13 cellular contexts compared by ENCODE assay signal in genomic region chr10:75525067-75525466, GRCh38.
"Had no signal": no experiment of that assay in that cellular context is flagged by ENCODE, and none has a peak within 500 bp of the region (broad histone marks: within the 10 kb centered on the region; RNA-seq: fewer than 3 reads in every experiment).

No MANE protein-coding gene starts in this region.

- FAIRE-seq: astrocyte, bronchial epithelial cell had no signal

- DNase-seq: activated CD4-positive, alpha-beta T cell treated with anti-CD3 and anti-CD28 coated beads, Interleukin-2, amount 50 U/mL, for 48 hours; activated naive CD4-positive, alpha-beta T cell treated with anti-CD3 and anti-CD28 coated beads, Interleukin-2, amount 10 ng/mL, durations not matched to agents 7 days and 5 days; effector memory CD4-positive, alpha-beta T cell; foreskin fibroblast; glutamatergic neuron; mesendoderm; thyroid gland; uterus; WERI-Rb-1 had no signal

- H3K4me1 ChIP-seq: uterus had no signal

- H3K27me3 ChIP-seq: thyroid gland, uterus had no signal

- H3K4me3 ChIP-seq: thyroid gland, uterus had no signal

- H3K27ac ChIP-seq: thyroid gland, uterus, WERI-Rb-1 had no signal

- ATAC-seq: natural killer cell treated with Interleukin-12 subunit alpha and Interleukin-12 subunit beta and Interleukin-15 and Interleukin-18, amount 100 ng/mL, for 72 hours; stimulated activated memory B cell treated with anti-CD40 and anti-IgM and Interleukin-4, amounts not matched to agents 10 μg/mL and 1 μg/mL and 100 μg/mL, for 72 hours had no signal

- H3K9me3 ChIP-seq: thyroid gland, uterus had no signal

- H3K36me3 ChIP-seq: thyroid gland, uterus, WERI-Rb-1 had no signal
